ENCODE assay signal across 8 cellular contexts in genomic region chr4:145097821-145098674, GRCh38.
DNase-seq lines count a peak whose midpoint lies in the region; ATAC-seq and TF ChIP-seq lines count a peak whose summit lies in the region.

Gene ABCE1, plus strand, starts transcription at chr4:145098311. Its CDS starts 6,102 bp downstream, at chr4:145104413.
Gene ANAPC10, minus strand, starts transcription at chr4:145098196. Its CDS starts 2,097 bp downstream, at chr4:145096099.

- H3K4me3 Mint-ChIP-seq in central memory CD8-positive, alpha-beta T cell = peak within 1 kb of the TSS; percentile 88

- H3K9me3 Mint-ChIP-seq in central memory CD8-positive, alpha-beta T cell = no peaks in the 10 kb centered on the region

- no peaks in the 10 kb centered on the region for H3K27me3 Mint-ChIP-seq in central memory CD8-positive, alpha-beta T cell

- DNase-seq in AG09319 (ENCODE audit: extremely low read depth, low read depth) (peak; percentile 94), NCI-H446 (lab: John Stamatoyannopoulos, UW) (peak; percentile 92 to 97), iris pigment epithelial cell (ENCODE audit: low read depth) (peak; percentile 99)
- peak; percentile 92 for DNase-seq in activated CD4-positive, CD25-positive, alpha-beta regulatory T cell treated with anti-CD3 and anti-CD28 coated beads, Interleukin-2, amount 50 U/mL, for 16 hours (ENCODE audit: low read depth, low spot score)
- peak; percentile 89 to 92 for DNase-seq in central memory CD8-positive, alpha-beta T cell (ENCODE audit: low spot score in 2 of 2)
- peak; percentile 92 for DNase-seq in stimulated activated CD4-positive, alpha-beta T cell treated with anti-CD3 and anti-CD28 coated beads, Interleukin-12 subunit alpha, Interleukin-12 subunit beta, amount 100 ng/mL, for 4 hours

- peak within 1 kb of the TSS; percentile 93 for H3K27ac Mint-ChIP-seq in central memory CD8-positive, alpha-beta T cell (ENCODE audit: low read depth)

- peaks cover 21% of the 10 kb centered on the region for H3K36me3 Mint-ChIP-seq in central memory CD8-positive, alpha-beta T cell (ENCODE audit: insufficient read depth)

- H3K4me1 Mint-ChIP-seq in central memory CD8-positive, alpha-beta T cell = peaks cover 31% of the 10 kb centered on the region

- ATAC-seq in GM19035 (IDR thresholded peaks at IDR 0.05; ENCODE audit: unreplicated experiment) (peak; percentile 85), HG03354 (IDR thresholded peaks at IDR 0.05; ENCODE audit: poor library complexity, severe bottlenecking, unreplicated experiment) (peak; percentile 82)
- peak; percentile 90 for ATAC-seq in central memory CD8-positive, alpha-beta T cell (replicated peaks; ENCODE audit: extremely low read depth, poor library complexity, severe bottlenecking)

- peak; percentile 51 for TF ChIP-seq CTCF in AG09319 (IDR thresholded peaks at IDR 0.05; ENCODE audit: low read depth, low read length)

Comparison
In these comparisons a context has a peak if more than half of its experiments do, and no peak if none do; other contexts are left out.
1. Peak in every context shown above with its lines: DNase-seq and ATAC-seq.